13 cellular contexts compared by ENCODE assay signal in genomic region chr22:44191036-44191454, GRCh38. TPM values are rescaled to one million over a fixed set of nuclear protein-coding genes. Genes with fewer than 3 reads are reported as not detected.
A peak's percentile ranks its signal among the peaks of the same experiment; 100 is the strongest.
DNase-seq lines count a peak whose midpoint lies in the region; ATAC-seq and TF ChIP-seq lines count a peak whose summit lies in the region.
"Had no signal": no experiment of that assay in that cellular context is flagged by ENCODE, and none has a peak within 500 bp of the region (broad histone marks: within the 10 kb centered on the region; RNA-seq: fewer than 3 reads in every experiment).

No MANE protein-coding gene starts in this region.

- H3K27ac Mint-ChIP-seq in activated naive CD4-positive, alpha-beta T cell treated with anti-CD3 and anti-CD28 coated beads, Interleukin-2, amount 50 U/mL, for 72 hours: no peak overlapping the region

- H3K36me3 Mint-ChIP-seq in activated naive CD4-positive, alpha-beta T cell treated with anti-CD3 and anti-CD28 coated beads, Interleukin-2, amount 50 U/mL, for 72 hours: peaks cover 14 to 24% of the 10 kb centered on the region in 2 donors

- no peak for TF ChIP-seq CTCF in NB4 (IDR thresholded peaks at IDR 0.05; ENCODE audit: low read depth, low read length)

- H3K4me3 ChIP-seq in NB4 (ENCODE audit: low read depth, low read length): no peak overlapping the region
- H3K4me3 ChIP-seq: esophagus muscularis mucosa, left ventricle myocardium inferior, stomach had no signal

- no peak for TF ChIP-seq POLR2A in NB4 (IDR thresholded peaks at IDR 0.05; ENCODE audit: extremely low read depth, insufficient read length)

- DNase-seq in EH (ENCODE audit: low read depth) (peak; percentile 25), NB4 (ENCODE audit: low read depth) (peak; percentile 43), NOMO-1 treated with dmso at 0.1 percent for 144 hours (lab: John Stamatoyannopoulos, UW; ENCODE audit: unreplicated experiment) (no peak), left lobe of liver (ENCODE audit: low spot score) (no peak), SHP77 (lab: John Stamatoyannopoulos, UW) (no peak)
- DNase-seq in activated naive CD4-positive, alpha-beta T cell treated with anti-CD3 and anti-CD28 coated beads, Interleukin-2, amount 50 U/mL, for 72 hours (ENCODE audit: low spot score in 2 of 2): peak in 1 of 2 donors; percentile 19
- DNase-seq in stimulated activated CD4-positive, alpha-beta T cell treated with anti-CD3 and anti-CD28 coated beads, Interleukin-15, amount 100 ng/mL, for 24 hours: peak; percentile 49
- DNase-seq: KG1, left ventricle myocardium inferior, stomach had no signal

- H3K9me3 Mint-ChIP-seq in activated naive CD4-positive, alpha-beta T cell treated with anti-CD3 and anti-CD28 coated beads, Interleukin-2, amount 50 U/mL, for 72 hours: no peaks in the 10 kb centered on the region

- peak; percentile 69 to 80 for ATAC-seq in activated naive CD4-positive, alpha-beta T cell treated with anti-CD3 and anti-CD28 coated beads, Interleukin-2, amount 50 U/mL, for 72 hours
- no peak for ATAC-seq in left lobe of liver
- ATAC-seq in GM18861 (IDR thresholded peaks at IDR 0.05; ENCODE audit: unreplicated experiment): no peak

RNA-seq across cellular contexts. Expression of gene PARVG, which starts 10.3 kb away (rescaled TPM):
- total RNA-seq in activated naive CD4-positive, alpha-beta T cell treated with anti-CD3 and anti-CD28 coated beads, Interleukin-2, amount 50 U/mL, for 72 hours: 10 to 100 TPM; 55.5 to 85.1 TPM
- total RNA-seq in left lobe of liver: 3.9 TPM
- total RNA-seq: pulmonary artery endothelial cell had no signal

Comparison
In these comparisons a context has a peak if more than half of its experiments do, and no peak if none do; other contexts are left out.
1. DNase-seq: peak in EH (single experiment), NB4 (single experiment) and stimulated activated CD4-positive, alpha-beta T cell treated with anti-CD3 and anti-CD28 coated beads, Interleukin-15, amount 100 ng/mL, for 24 hours (single experiment); none in NOMO-1 treated with dmso at 0.1 percent for 144 hours (single experiment), left lobe of liver (single experiment) and SHP77 (0 of 2).
2. ATAC-seq: peak in activated naive CD4-positive, alpha-beta T cell treated with anti-CD3 and anti-CD28 coated beads, Interleukin-2, amount 50 U/mL, for 72 hours (2 of 2); none in left lobe of liver (single experiment) and GM18861 (single experiment).
3. RNA of gene PARVG, which starts 10.3 kb away (total RNA-seq): 55.5 to 85.1 TPM in activated naive CD4-positive, alpha-beta T cell treated with anti-CD3 and anti-CD28 coated beads, Interleukin-2, amount 50 U/mL, for 72 hours; 3.9 TPM in left lobe of liver (single experiment); every median in the first group is over 10 times any median in the second.